In the genomic region with DNA sequence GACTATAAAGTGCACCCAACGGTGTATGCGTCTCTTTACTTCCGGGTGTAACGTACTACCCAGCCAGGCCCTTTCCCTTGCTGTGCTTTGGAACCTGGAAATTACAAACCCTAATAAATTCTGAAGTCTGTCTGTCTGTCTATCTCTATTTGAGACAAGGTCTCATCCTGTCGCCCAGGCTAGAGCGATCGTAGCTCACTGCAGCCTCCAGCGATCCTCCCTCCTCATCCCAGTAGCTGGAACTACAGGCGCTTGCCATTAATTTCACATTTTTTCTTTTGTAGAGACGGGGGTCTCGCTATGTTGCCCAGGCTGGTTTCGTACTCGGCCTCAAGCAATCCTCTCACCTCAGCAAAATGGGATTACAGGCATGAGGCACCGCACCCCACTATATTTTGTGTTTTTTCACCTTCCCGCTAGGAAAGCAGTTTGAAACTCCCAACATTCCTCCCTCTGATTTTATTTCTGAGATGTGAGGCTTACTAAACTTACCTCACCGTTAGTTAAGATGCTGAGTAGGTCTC, we compare ENCODE assay signal across 8 cellular contexts. TPM values are rescaled to one million over a fixed set of nuclear protein-coding genes. Genes with fewer than 3 reads are reported as not detected.
DNase-seq lines count a peak whose midpoint lies in the region; ATAC-seq and TF ChIP-seq lines count a peak whose summit lies in the region.

No MANE protein-coding gene starts in this region.

- H3K36me3 Mint-ChIP-seq in T-helper 1 cell treated with Interleukin-12 subunit alpha and Interleukin-12 subunit beta and Interleukin-4 antibody, amounts not matched to agents 30 μg/mL and 1 μg/mL, for 36 hours (ENCODE audit: low read depth): peaks cover 22% of the 10 kb centered on the region
- H3K36me3 Mint-ChIP-seq in T-cell: peaks cover 21% of the 10 kb centered on the region

- H3K27ac ChIP-seq in psoas muscle: peak overlapping the region; percentile 99

- peaks cover 2 to 28% of the 10 kb centered on the region in 2 donors for H3K36me3 ChIP-seq in psoas muscle (ENCODE audit: insufficient read depth in 1 of 2, low read depth in 1 of 2)

- 16 to 20% (median 18%) methylated on average over 16 of the region's 16 CpGs for WGBS in psoas muscle, 3 donors

- ATAC-seq in HG02970 (IDR thresholded peaks at IDR 0.05; ENCODE audit: low FRiP score, unreplicated experiment) (peak; percentile 43), T-cell (replicated peaks in 1 of 4) (peak; percentile 44 to 64 (median 58)), psoas muscle (peak; percentile 54 to 76 (median 64))

- POLR2A ChIA-PET in T-cell (lab: Charles Lee): interaction anchor here (0.6 to 1.1 kb wide), 3 partner anchors 10 to 1397 kb away, joined by 3 to 4 read pairs (median 3); no protein-coding TSS in a partner anchor

- peaks cover 4% of the 10 kb centered on the region for H3K27me3 Mint-ChIP-seq in T-helper 1 cell treated with Interleukin-12 subunit alpha and Interleukin-12 subunit beta and Interleukin-4 antibody, amounts not matched to agents 30 μg/mL and 1 μg/mL, for 36 hours (ENCODE audit: low read depth)
- H3K27me3 Mint-ChIP-seq in T-cell: peaks cover 0 to 1% of the 10 kb centered on the region in 2 donors

- no peak for DNase-seq in T-helper 1 cell
- no peak for DNase-seq in T-cell
- DNase-seq in foreskin fibroblast: no peak
- DNase-seq in psoas muscle: no peak
- no peak for DNase-seq in NCI-H2171 (lab: John Stamatoyannopoulos, UW)
- DNase-seq in GM19238 (ENCODE audit: insufficient read length, low spot score): no peak

- H3K27ac Mint-ChIP-seq in T-helper 1 cell treated with Interleukin-12 subunit alpha and Interleukin-12 subunit beta and Interleukin-4 antibody, amounts not matched to agents 30 μg/mL and 1 μg/mL, for 36 hours: peak overlapping the region; percentile 100
- H3K27ac Mint-ChIP-seq in T-cell: peak overlapping the region; percentile 100

- H3K4me1 Mint-ChIP-seq in T-helper 1 cell treated with Interleukin-12 subunit alpha and Interleukin-12 subunit beta and Interleukin-4 antibody, amounts not matched to agents 30 μg/mL and 1 μg/mL, for 36 hours (ENCODE audit: low read depth): peaks cover 28% of the 10 kb centered on the region
- peaks cover 37 to 40% (median 38%) of the 10 kb centered on the region in 3 donors for H3K4me1 Mint-ChIP-seq in T-cell

- peaks cover 27% of the 10 kb centered on the region for H3K4me1 ChIP-seq in psoas muscle

- peak overlapping the region; percentile 98 for H3K4me3 Mint-ChIP-seq in T-helper 1 cell treated with Interleukin-12 subunit alpha and Interleukin-12 subunit beta and Interleukin-4 antibody, amounts not matched to agents 30 μg/mL and 1 μg/mL, for 36 hours
- H3K4me3 Mint-ChIP-seq in T-cell: peak overlapping the region; percentile 97 to 100 (median 99)

- no peaks in the 10 kb centered on the region for H3K9me3 ChIP-seq in psoas muscle

- CTCF ChIA-PET in T-cell (lab: Charles Lee): interaction anchor here (1.0 to 2.1 kb wide), 3 partner anchors 33 to 37 kb away, joined by 6 to 20 read pairs (median 9); no protein-coding TSS in a partner anchor

- TF ChIP-seq CTCF in foreskin fibroblast (IDR thresholded peaks at IDR 0.05; ENCODE audit: low read depth, low read length) (no peak), psoas muscle (IDR thresholded peaks at IDR 0.05) (no peak)

- intact Hi-C loops in psoas muscle (cut with DNase I): loop anchor here in 1 of 2 donors (5.0 kb wide), 1 partner anchor 35 kb away; no protein-coding TSS in a partner anchor

- H3K27me3 ChIP-seq in psoas muscle (ENCODE audit: insufficient read depth in 3 of 3, low read length in 2 of 3): no peaks in the 10 kb centered on the region

- H3K4me3 ChIP-seq in foreskin fibroblast (ENCODE audit: low read depth in 1 of 2, low read length in 2 of 2) (peak overlapping the region; percentile 90 to 96), psoas muscle (peak overlapping the region; percentile 94)

- no peaks in the 10 kb centered on the region for H3K9me3 Mint-ChIP-seq in T-helper 1 cell treated with Interleukin-12 subunit alpha and Interleukin-12 subunit beta and Interleukin-4 antibody, amounts not matched to agents 30 μg/mL and 1 μg/mL, for 36 hours
- H3K9me3 Mint-ChIP-seq in T-cell: peaks cover 0 to 7% (median 0%) of the 10 kb centered on the region in 3 donors

RNA-seq across cellular contexts. Expression of a gene that starts 0.5 kb away (rescaled TPM):
- total RNA-seq in T-cell (10 to 100 TPM; 35.7 to 45.0 (median 43.6) TPM), psoas muscle (10 to 100 TPM; 45.1 to 50.8 (median 45.7) TPM)
- 10 to 100 TPM; 20.2 to 70.8 (median 22.1) TPM for polyA plus RNA-seq in psoas muscle

RNA-seq across cellular contexts. Expression of a gene that starts 31.3 kb away (rescaled TPM):
- total RNA-seq in T-cell (10 to 100 TPM in 4 of 5 donors, 1 to 10 TPM in 1; 9.2 to 13.5 (median 12.1) TPM), psoas muscle (1 to 10 TPM; 6.2 to 9.3 (median 8.6) TPM)
- 10 to 100 TPM in 2 of 3 donors, 1 to 10 TPM in 1; 7.2 to 14.5 (median 11.4) TPM for polyA plus RNA-seq in psoas muscle
